13 cellular contexts compared by ENCODE assay signal in genomic region chr10:789831-790701, GRCh38.
DNase-seq lines count a peak whose midpoint lies in the region; TF ChIP-seq lines count a peak whose summit lies in the region.
"Had no signal": no experiment of that assay in that cellular context is flagged by ENCODE, and none has a peak within 500 bp of the region (broad histone marks: within the 10 kb centered on the region; RNA-seq: fewer than 3 reads in every experiment).

No MANE protein-coding gene starts in this region.

- peak overlapping the region; percentile 2 for H3K18ac ChIP-seq in neuronal stem cell (ENCODE audit: low read length)

- no peaks in the 10 kb centered on the region for H3K36me3 ChIP-seq in H7 (replicated peaks; ENCODE audit: control insufficient read depth, insufficient read depth, low read length)
- no peaks in the 10 kb centered on the region for H3K36me3 ChIP-seq in endodermal cell (ENCODE audit: control insufficient read depth, insufficient read depth, low read length)
- no peaks in the 10 kb centered on the region for H3K36me3 ChIP-seq in neuronal stem cell (replicated peaks in 1 of 2; ENCODE audit: control insufficient read depth in 2 of 2, insufficient read depth in 2 of 2, low read length in 2 of 2)
- H3K36me3 ChIP-seq: pancreas had no signal

- peaks cover 3% of the 10 kb centered on the region for H3K4me1 ChIP-seq in endodermal cell (ENCODE audit: control insufficient read depth, insufficient read depth, low read length)
- H3K4me1 ChIP-seq in neuronal stem cell (ENCODE audit: control insufficient read depth in 2 of 2, insufficient read depth in 1 of 2, low read depth in 1 of 2, low read length in 2 of 2): peaks cover under 1 to 6% of the 10 kb centered on the region in 2 donors
- H3K4me1 ChIP-seq: pancreas had no signal

- H4K91ac ChIP-seq in neuronal stem cell (ENCODE audit: low read depth, low read length, poor library complexity): peak overlapping the region; percentile 64

- no peak overlapping the region for H3K4me3 Mint-ChIP-seq in endodermal cell

- peak; percentile 21 for DNase-seq in AG08396 (ENCODE audit: low spot score)
- DNase-seq in H7: peak; percentile 81
- DNase-seq in endodermal cell: peak; percentile 57
- DNase-seq in neuronal stem cell (ENCODE audit: low spot score): no peak
- no peak for DNase-seq in amygdala (lab: John Stamatoyannopoulos, UW)
- no peak for DNase-seq in medulla oblongata (ENCODE audit: extremely low spot score)
- no peak for DNase-seq in effector CD8-positive, alpha-beta T cell (lab: John Stamatoyannopoulos, UW)
- no peak for DNase-seq in LoVo (ENCODE audit: low spot score)
- DNase-seq: NCI-H1694 treated with DMSO at 0.1 percent for 48 hours; stimulated activated naive CD8-positive, alpha-beta T cell treated with anti-CD3 and anti-CD28 coated beads, Interleukin-15, Interleukin-2, amounts not matched to agents 100 U/mL and 50 U/mL, for 24 hours had no signal

- H2BK5ac ChIP-seq in neuronal stem cell (ENCODE audit: low read length): no peak overlapping the region

- no peak overlapping the region for H3K4me3 ChIP-seq in H7 (ENCODE audit: insufficient read depth, low read depth, low read length)
- H3K4me3 ChIP-seq in endodermal cell (ENCODE audit: low read length): no peak overlapping the region
- no peak overlapping the region for H3K4me3 ChIP-seq in neuronal stem cell (ENCODE audit: low read length in 2 of 2)
- H3K4me3 ChIP-seq: SK-N-MC had no signal

- 85 to 87% methylated on average over 20 to 30 of the region's 30 CpGs for WGBS in endodermal cell (ENCODE audit: insufficient coverage in 1 of 2, insufficient read length in 1 of 2), 2 experiments
- WGBS in neuronal stem cell (ENCODE audit: extremely low coverage in 2 of 2, insufficient read length in 2 of 2, insufficient replicate concordance in 1 of 2), 2 donors: no CpG with 5 or more reads among the region's 30 CpGs

- no peak overlapping the region for H3K4ac ChIP-seq in neuronal stem cell (ENCODE audit: low read length)

- H3K9me3 Mint-ChIP-seq in endodermal cell: peaks cover under 1% of the 10 kb centered on the region
- H3K9me3 Mint-ChIP-seq: IgD-negative memory B cell had no signal

- no peak for TF ChIP-seq CTCF in endodermal cell (conservative IDR thresholded peaks at IDR 0.05)

- peaks cover 4% of the 10 kb centered on the region for H3K36me3 Mint-ChIP-seq in endodermal cell (ENCODE audit: low read depth)

- H3K23ac ChIP-seq in neuronal stem cell (ENCODE audit: low read depth, low read length, poor library complexity): peak overlapping the region; percentile 80

- no peak overlapping the region for H3K9ac ChIP-seq in endodermal cell (ENCODE audit: extremely low read depth, low read length, poor library complexity, severe bottlenecking)
- peak overlapping the region; percentile 53 for H3K9ac ChIP-seq in neuronal stem cell (ENCODE audit: low read depth, low read length, poor library complexity)

- H3K27ac ChIP-seq in endodermal cell (ENCODE audit: low read depth, low read length) (no peak overlapping the region), neuronal stem cell (replicated peaks; ENCODE audit: low read length) (no peak overlapping the region)
- H3K27ac ChIP-seq: SK-N-MC had no signal

- H3K27me3 Mint-ChIP-seq in endodermal cell (ENCODE audit: insufficient read depth): peaks cover 7% of the 10 kb centered on the region

- peak overlapping the region; percentile 32 for H4K8ac ChIP-seq in neuronal stem cell (ENCODE audit: low read depth, low read length)

- H2AFZ ChIP-seq in neuronal stem cell (ENCODE audit: low read length): peak overlapping the region; percentile 84

- H3K4me2 ChIP-seq in neuronal stem cell (ENCODE audit: insufficient read depth, low read length, poor library complexity, severe bottlenecking): peak overlapping the region; percentile 37

- 0 out of 2 replicates have a peak, but pooled peaks cover 1% of the 10 kb centered on the region for H3K27me3 ChIP-seq in H7 (ENCODE audit: control insufficient read depth, insufficient read depth, low read length)
- H3K27me3 ChIP-seq in endodermal cell (ENCODE audit: control insufficient read depth, insufficient read depth, low read length, poor library complexity, severe bottlenecking): peaks cover 6% of the 10 kb centered on the region
- H3K27me3 ChIP-seq in neuronal stem cell (ENCODE audit: control insufficient read depth in 3 of 3, insufficient read depth in 3 of 3, low read depth in 1 of 3, low read length in 3 of 3): peaks cover 0 to 7% (median 7%) of the 10 kb centered on the region in 3 experiments
- H3K27me3 ChIP-seq: pancreas had no signal

- H2BK15ac ChIP-seq in neuronal stem cell (ENCODE audit: low read length): peak overlapping the region; percentile 54

- peak overlapping the region; percentile 81 for H2BK12ac ChIP-seq in neuronal stem cell (ENCODE audit: low read length)

- peaks cover 8% of the 10 kb centered on the region for H3K79me1 ChIP-seq in neuronal stem cell (ENCODE audit: low read depth, low read length)

- no peaks in the 10 kb centered on the region for H3K4me1 Mint-ChIP-seq in endodermal cell
- H3K4me1 Mint-ChIP-seq: IgD-negative memory B cell had no signal

- H3K9me3 ChIP-seq in endodermal cell (ENCODE audit: control insufficient read depth, low read length): no peaks in the 10 kb centered on the region
- H3K9me3 ChIP-seq in neuronal stem cell (replicated peaks in 1 of 2; ENCODE audit: control insufficient read depth in 2 of 2, insufficient read depth in 1 of 2, low read depth in 1 of 2, low read length in 2 of 2): no peaks in the 10 kb centered on the region
- H3K9me3 ChIP-seq: pancreas had no signal

- H3K14ac ChIP-seq in neuronal stem cell (ENCODE audit: low read length): no peak overlapping the region

- H3K27ac Mint-ChIP-seq in endodermal cell: no peak overlapping the region

- peak overlapping the region; percentile 66 for H2AK5ac ChIP-seq in neuronal stem cell (ENCODE audit: low read depth, low read length)

- no peak overlapping the region for H2BK120ac ChIP-seq in neuronal stem cell (ENCODE audit: low read depth, low read length)

Comparison
In these comparisons a context has a peak if more than half of its experiments do, and no peak if none do; other contexts are left out.
1. DNase-seq: peak in AG08396 (single experiment), H7 (single experiment) and endodermal cell (single experiment); none in neuronal stem cell (single experiment), amygdala (0 of 56), medulla oblongata (single experiment), effector CD8-positive, alpha-beta T cell (single experiment) and LoVo (single experiment).